28 cellular contexts compared by ENCODE assay signal in the genomic region with DNA sequence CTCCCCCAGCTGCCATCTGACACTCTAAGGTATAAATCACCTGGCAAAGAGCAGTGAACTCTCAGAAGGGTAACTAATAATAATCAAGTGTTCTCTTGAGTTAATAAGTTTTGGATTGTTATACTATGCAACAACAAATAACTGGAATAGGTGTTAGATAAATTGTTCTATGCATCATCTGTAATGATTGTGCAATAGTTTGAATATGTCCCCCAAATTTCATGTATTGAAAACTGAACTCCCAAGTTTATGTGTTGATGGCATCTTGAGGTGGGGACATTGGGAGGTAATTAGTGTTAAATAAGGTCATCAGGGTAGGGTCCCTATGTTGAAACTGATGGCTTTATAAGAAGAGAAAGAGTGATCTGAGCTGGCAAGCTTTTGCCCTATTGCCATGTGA.
"Had no signal": no experiment of that assay in that cellular context is flagged by ENCODE, and none has a peak within 500 bp of the region (broad histone marks: within the 10 kb centered on the region; RNA-seq: fewer than 3 reads in every experiment).

No MANE protein-coding gene starts in this region.

- H3K4me1 Mint-ChIP-seq: endodermal cell, mesothelial cell of epicardium, naive B cell had no signal

- FAIRE-seq: endometrium, islet of Langerhans, keratinocyte had no signal

- H3K9me3 Mint-ChIP-seq: dendritic cell treated with granulocyte-macrophage colony-stimulating factor and Interleukin-4, amounts not matched to agents 40 ng/mL and 50 ng/mL, for 4 days; endodermal cell had no signal

- H3K9me3 ChIP-seq: colonic mucosa, gastrocnemius medialis, lower lobe of right lung had no signal

- H3K4me3 ChIP-seq: colonic mucosa, esophagus squamous epithelium, gastrocnemius medialis, heart right ventricle, left lung, lower lobe of right lung, mucosa of descending colon had no signal

- H3K27me3 ChIP-seq: colonic mucosa, esophagus squamous epithelium, gastrocnemius medialis, heart right ventricle, left lung had no signal

- H3K4me3 Mint-ChIP-seq: dendritic cell treated with granulocyte-macrophage colony-stimulating factor and Interleukin-4, amounts not matched to agents 40 ng/mL and 50 ng/mL, for 4 days; effector memory CD8-positive, alpha-beta T cell; endodermal cell; mesothelial cell of epicardium had no signal

- H3K4me1 ChIP-seq: colonic mucosa, esophagus squamous epithelium, gastrocnemius medialis, heart right ventricle, left lung, lower lobe of right lung had no signal

- H3K36me3 Mint-ChIP-seq: mesothelial cell of epicardium, naive B cell had no signal

- H3K27me3 Mint-ChIP-seq: dendritic cell treated with granulocyte-macrophage colony-stimulating factor and Interleukin-4, amounts not matched to agents 40 ng/mL and 50 ng/mL, for 4 days; effector memory CD8-positive, alpha-beta T cell had no signal

- H3K27ac ChIP-seq: colonic mucosa, epithelial cell of prostate, esophagus squamous epithelium, gastrocnemius medialis, heart right ventricle, left lung, lower lobe of right lung had no signal

- ATAC-seq: effector memory CD8-positive, alpha-beta T cell; esophagus mucosa; gastrocnemius medialis; heart right ventricle; left cardiac atrium; left lung; left ventricle myocardium superior; lower lobe of right lung; mucosa of descending colon had no signal

- DNase-seq: colonic mucosa; cortex of kidney; effector CD8-positive, alpha-beta T cell; effector memory CD8-positive, alpha-beta T cell; endodermal cell; erythroblast; esophagus squamous epithelium; foreskin fibroblast; foreskin melanocyte; gastrocnemius medialis; glutamatergic neuron; head of caudate nucleus; heart right ventricle; hippocampal formation; left cardiac atrium; left lung; left ventricle myocardium superior; lower lobe of right lung; mesenchymal stem cell; mucosa of descending colon; naive B cell had no signal

- H3K36me3 ChIP-seq: colonic mucosa, gastrocnemius medialis, left lung, lower lobe of right lung had no signal

- H3K27ac Mint-ChIP-seq: dendritic cell treated with granulocyte-macrophage colony-stimulating factor and Interleukin-4, amounts not matched to agents 40 ng/mL and 50 ng/mL, for 4 days; effector memory CD8-positive, alpha-beta T cell; endodermal cell; mesothelial cell of epicardium; naive B cell had no signal
